In the genomic region with DNA sequence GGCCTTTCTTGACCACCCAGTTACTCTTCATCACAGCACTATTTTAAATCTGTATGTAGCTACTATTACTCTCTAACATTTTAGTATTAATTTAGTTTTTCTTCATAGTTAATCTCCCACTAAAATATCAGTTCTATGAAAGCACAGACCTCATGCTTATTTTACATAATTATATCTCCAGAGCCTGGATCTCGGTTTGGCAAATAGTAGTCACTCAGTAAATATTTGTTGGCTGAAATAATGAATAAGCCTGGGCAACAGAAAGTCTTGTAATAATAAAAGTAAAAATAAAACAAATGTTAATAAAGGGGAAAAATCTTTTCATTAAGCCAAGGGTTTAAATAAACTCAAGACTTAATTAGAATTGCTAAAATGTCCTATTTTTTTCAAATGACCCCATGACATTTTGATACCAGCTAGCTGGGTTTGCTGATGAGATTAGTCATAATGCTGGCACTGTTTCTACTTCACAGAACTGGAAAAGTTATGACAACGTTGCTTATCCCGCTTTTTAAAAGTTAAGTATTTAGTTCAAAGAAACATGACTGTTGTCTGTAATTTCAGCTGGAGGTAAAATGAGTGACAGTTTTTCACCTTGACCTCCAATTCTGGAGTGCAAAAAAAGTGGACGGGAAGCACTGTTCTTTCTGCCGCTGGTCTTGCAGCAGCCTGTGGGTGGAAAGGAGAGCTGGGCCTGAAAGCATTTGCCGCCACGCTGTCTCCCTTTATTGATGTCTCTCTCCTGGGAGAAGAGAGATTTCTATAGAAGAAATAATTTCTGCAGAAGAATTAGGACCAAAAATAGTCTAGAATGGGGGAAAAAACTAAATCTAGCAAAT, we compare ENCODE assay signal across 19 cellular contexts.
DNase-seq lines count a peak whose midpoint lies in the region; ATAC-seq, FAIRE-seq and TF ChIP-seq lines count a peak whose summit lies in the region.
"Had no signal": no experiment of that assay in that cellular context is flagged by ENCODE, and none has a peak within 500 bp of the region (broad histone marks: within the 10 kb centered on the region; RNA-seq: fewer than 3 reads in every experiment).

No MANE protein-coding gene starts in this region.

- H3K27me3 ChIP-seq in GM23338 (ENCODE audit: insufficient read depth) (no peaks in the 10 kb centered on the region), small intestine (ENCODE audit: control insufficient read depth in 2 of 2, insufficient read depth in 2 of 2, low read length in 2 of 2) (no peaks in the 10 kb centered on the region)
- H3K27me3 ChIP-seq: Peyer's patch had no signal

- no peaks in the 10 kb centered on the region for H3K79me2 ChIP-seq in GM23338 (replicated peaks; ENCODE audit: insufficient read depth)

- no peaks in the 10 kb centered on the region for H3K9me3 ChIP-seq in small intestine (ENCODE audit: control insufficient read depth, low read depth)
- H3K9me3 ChIP-seq: Peyer's patch, psoas muscle had no signal

- no peaks in the 10 kb centered on the region for H4K20me1 ChIP-seq in GM23338 (replicated peaks; ENCODE audit: insufficient read depth)

- H3K36me3 ChIP-seq in GM23338 (ENCODE audit: insufficient read depth) (no peaks in the 10 kb centered on the region), small intestine (ENCODE audit: control insufficient read depth in 2 of 2, insufficient read depth in 2 of 2, low read length in 2 of 2) (no peaks in the 10 kb centered on the region)
- H3K36me3 ChIP-seq: Peyer's patch had no signal

- no peaks in the 10 kb centered on the region for H3K36me3 Mint-ChIP-seq in GM23338 (ENCODE audit: low read depth)
- H3K36me3 Mint-ChIP-seq: activated naive CD8-positive, alpha-beta T cell treated with anti-CD3 and anti-CD28 coated beads, Interleukin-2, amount 10 ng/mL, durations not matched to agents 7 days and 5 days; CD8-positive, alpha-beta T cell; IgD-negative memory B cell; stimulated activated effector memory CD8-positive, alpha-beta T cell treated with anti-CD3 and anti-CD28 coated beads, Interleukin-12 subunit alpha, Interleukin-12 subunit beta, amount 100 ng/mL, for 72 hours had no signal

- H3K4me2 ChIP-seq in GM23338 = no peak overlapping the region

- H3K27me3 Mint-ChIP-seq in GM23338 (ENCODE audit: insufficient read depth, low read depth, poor library complexity) = no peaks in the 10 kb centered on the region
- H3K27me3 Mint-ChIP-seq: activated naive CD8-positive, alpha-beta T cell treated with anti-CD3 and anti-CD28 coated beads, Interleukin-2, amount 10 ng/mL, durations not matched to agents 7 days and 5 days had no signal

- DNase-seq in GM23338 (ENCODE audit: low spot score) = no peak
- DNase-seq in dermis blood vessel endothelial cell = peak; percentile 43
- DNase-seq in left colon = no peak
- peak; percentile 38 for DNase-seq in small intestine
- no peak for DNase-seq in GM13977 (ENCODE audit: low spot score)
- DNase-seq in stimulated activated CD4-positive, alpha-beta T cell treated with anti-CD3 and anti-CD28 coated beads, Interleukin-15, amount 100 ng/mL, for 24 hours = no peak
- no peak for DNase-seq in NOMO-1 treated with DMSO at 0.1 percent for 48 hours (lab: John Stamatoyannopoulos, UW; ENCODE audit: unreplicated experiment)
- DNase-seq: activated naive CD8-positive, alpha-beta T cell treated with anti-CD3 and anti-CD28 coated beads, Interleukin-2, amount 10 ng/mL, durations not matched to agents 7 days and 5 days; activated T-cell treated with anti-CD3 and anti-CD28 coated beads for 4 hours; CD8-positive, alpha-beta T cell; foreskin melanocyte; NCI-H1436 treated with DMSO at 0.1 percent for 48 hours; NCI-H510A; psoas muscle; stimulated activated CD4-positive, alpha-beta T cell treated with anti-CD3 and anti-CD28 coated beads, Interleukin-4, amount 100 ng/mL, for 4 hours had no signal

- H3K27ac Mint-ChIP-seq in GM23338 = no peak overlapping the region
- H3K27ac Mint-ChIP-seq: activated naive CD8-positive, alpha-beta T cell treated with anti-CD3 and anti-CD28 coated beads, Interleukin-2, amount 10 ng/mL, durations not matched to agents 7 days and 5 days; CD8-positive, alpha-beta T cell; IgD-negative memory B cell had no signal

- H3K4me3 ChIP-seq in GM23338 = no peak overlapping the region
- H3K4me3 ChIP-seq in small intestine (ENCODE audit: low read depth in 1 of 2, low read length in 2 of 2) = no peak overlapping the region
- H3K4me3 ChIP-seq: psoas muscle had no signal

- H3K27ac ChIP-seq in GM23338 (ENCODE audit: low read depth) (no peak overlapping the region), small intestine (ENCODE audit: low read depth in 1 of 2, low read length in 1 of 2) (peak overlapping the region in 1 of 2 donors; percentile 50)
- H3K27ac ChIP-seq: psoas muscle had no signal

- no peak for ATAC-seq in GM23338
- peak; percentile 49 for ATAC-seq in left colon
- no peak for ATAC-seq in HG02759 (IDR thresholded peaks at IDR 0.05; ENCODE audit: unreplicated experiment)
- ATAC-seq: CD8-positive, alpha-beta T cell; psoas muscle; stimulated activated effector memory CD8-positive, alpha-beta T cell treated with anti-CD3 and anti-CD28 coated beads, Interleukin-12 subunit alpha, Interleukin-12 subunit beta, amount 100 ng/mL, for 72 hours had no signal

- no peak for FAIRE-seq in small intestine (lab: Jason Lieb, UNC)

- no peak overlapping the region for H3K4me3 Mint-ChIP-seq in GM23338
- H3K4me3 Mint-ChIP-seq: CD8-positive, alpha-beta T cell; IgD-negative memory B cell; stimulated activated effector memory CD8-positive, alpha-beta T cell treated with anti-CD3 and anti-CD28 coated beads, Interleukin-12 subunit alpha, Interleukin-12 subunit beta, amount 100 ng/mL, for 72 hours had no signal

- no peaks in the 10 kb centered on the region for H3K9me3 Mint-ChIP-seq in GM23338
- H3K9me3 Mint-ChIP-seq: activated naive CD8-positive, alpha-beta T cell treated with anti-CD3 and anti-CD28 coated beads, Interleukin-2, amount 10 ng/mL, durations not matched to agents 7 days and 5 days; CD8-positive, alpha-beta T cell; stimulated activated effector memory CD8-positive, alpha-beta T cell treated with anti-CD3 and anti-CD28 coated beads, Interleukin-12 subunit alpha, Interleukin-12 subunit beta, amount 100 ng/mL, for 72 hours had no signal

- H3K4me1 Mint-ChIP-seq in GM23338 = peaks cover 23% of the 10 kb centered on the region

- H3K4me1 ChIP-seq in GM23338 (ENCODE audit: insufficient read depth) (peaks cover 16% of the 10 kb centered on the region), small intestine (ENCODE audit: control insufficient read depth in 2 of 2, insufficient read depth in 1 of 2, low read depth in 1 of 2, low read length in 1 of 2) (peaks cover 0 to 5% of the 10 kb centered on the region in 2 donors)
- H3K4me1 ChIP-seq: psoas muscle had no signal

- no peaks in the 10 kb centered on the region for H3F3A ChIP-seq in GM23338 (replicated peaks; ENCODE audit: low read depth)

- intact Hi-C loops in left colon (cut with DNase I, micrococcal nuclease) = no loop called here

- peak overlapping the region; percentile 53; the same call in 1 of the 2 replicates for H2AFZ ChIP-seq in GM23338

- WGBS in small intestine, 3 donors = 18 to 56% (median 28%) methylated on average over 7 of the region's 7 CpGs

- H3K9me2 ChIP-seq in GM23338 (ENCODE audit: insufficient read depth) = peaks cover 8% of the 10 kb centered on the region; the same call in 1 of the 2 replicates

- in situ Hi-C loops in GM13977 (cut with MboI; ENCODE audit: low pct_unique_long_range_greater_than_20kb, low sequenced_read_pairs, unreplicated experiment) = no loop called here

- TF ChIP-seq CTCF in GM23338 (conservative IDR thresholded peaks at IDR 0.05; ENCODE audit: low read depth in 2 of 2) (no peak), GM13977 (IDR thresholded peaks at IDR 0.05; ENCODE audit: extremely low read depth, insufficient read depth, missing control alignments) (no peak)

Comparison
In these comparisons a context has a peak if more than half of its experiments do, and no peak if none do; other contexts are left out.
1. DNase-seq: peak in dermis blood vessel endothelial cell (single experiment) and small intestine (single experiment); none in GM23338 (single experiment), left colon (0 of 2), GM13977 (single experiment), stimulated activated CD4-positive, alpha-beta T cell treated with anti-CD3 and anti-CD28 coated beads, Interleukin-15, amount 100 ng/mL, for 24 hours (single experiment) and NOMO-1 treated with DMSO at 0.1 percent for 48 hours (single experiment).